In the genomic region with DNA sequence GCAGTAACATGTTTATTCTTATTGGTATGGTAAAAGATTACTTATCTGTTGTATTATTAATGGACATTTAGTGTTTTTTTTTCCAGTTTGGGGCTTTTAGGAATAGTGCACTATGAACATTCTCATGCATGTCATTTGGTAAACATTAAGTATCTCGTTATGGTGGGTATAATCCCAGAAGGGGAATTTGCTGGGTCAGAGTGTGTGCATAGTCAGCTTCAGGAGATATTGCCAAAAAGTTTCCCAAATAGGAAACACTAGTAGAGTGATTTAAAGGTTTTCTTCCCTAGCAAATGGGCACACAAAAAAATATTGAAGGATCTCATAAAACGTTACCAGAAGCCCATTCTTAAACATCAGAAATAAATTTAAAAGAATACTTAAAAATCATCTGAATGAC, we compare ENCODE assay signal across 29 cellular contexts.
"Had no signal": no experiment of that assay in that cellular context is flagged by ENCODE, and none has a peak within 500 bp of the region (broad histone marks: within the 10 kb centered on the region; RNA-seq: fewer than 3 reads in every experiment).

No MANE protein-coding gene starts in this region.

- DNase-seq: activated B cell treated with CpG ODN at 0.5 μM for 24 hours; activated CD4-positive, alpha-beta T cell treated with anti-CD3 and anti-CD28 coated beads for 48 hours; activated CD4-positive, alpha-beta T cell treated with anti-CD3 and anti-CD28 coated beads, Interleukin-2, amount 50 U/mL, for 1 hour; activated CD4-positive, alpha-beta T cell treated with anti-CD3 and anti-CD28 coated beads, Interleukin-2, amount 50 U/mL, for 48 hours; activated CD8-positive, alpha-beta memory T cell treated with anti-CD3 and anti-CD28 coated beads for 24 hours; activated CD8-positive, alpha-beta T cell treated with anti-CD3 and anti-CD28 coated beads for 36 hours; activated effector memory CD4-positive, alpha-beta T cell treated with Interleukin-2 at 50 U/mL for 16 hours; activated gamma-delta T cell treated with Interleukin-2 at 50 U/mL for 16 hours; activated naive CD4-positive, alpha-beta T cell treated with anti-CD3 and anti-CD28 coated beads, Interleukin-2, amount 50 U/mL, for 16 hours; activated naive CD4-positive, alpha-beta T cell treated with Interleukin-2 at 50 U/mL for 16 hours; activated T-cell treated with anti-CD3 and anti-CD28 coated beads, Interleukin-2, amount 50 U/mL, for 4 hours; amniotic stem cell; aorta; body of pancreas; caudate nucleus; cortex of kidney; effector CD4-positive, alpha-beta T cell; effector memory CD8-positive, alpha-beta T cell; esophagus squamous epithelium; foreskin keratinocyte; gastrocnemius medialis; glutamatergic neuron; T-helper 1 cell; T-helper 17 cell; T1000; WERI-Rb-1 had no signal

- H3K4me3 ChIP-seq: body of pancreas, esophagus squamous epithelium, gastrocnemius medialis had no signal

- H3K4me1 ChIP-seq: foreskin keratinocyte, gastrocnemius medialis had no signal

- H3K9me3 ChIP-seq: body of pancreas, esophagus squamous epithelium, gastrocnemius medialis had no signal

- H3K27ac ChIP-seq: body of pancreas, epithelial cell of prostate, esophagus squamous epithelium, foreskin keratinocyte, gastrocnemius medialis, WERI-Rb-1 had no signal

- H3K27me3 ChIP-seq: body of pancreas, esophagus squamous epithelium, foreskin keratinocyte, gastrocnemius medialis had no signal

- H3K36me3 ChIP-seq: esophagus squamous epithelium, gastrocnemius medialis, WERI-Rb-1 had no signal

- ATAC-seq: activated CD4-positive, CD25-positive, alpha-beta regulatory T cell treated with anti-CD3 and anti-CD28 coated beads, Interleukin-2, amount 50 U/mL, for 24 hours; activated CD8-positive, alpha-beta T cell treated with anti-CD3 and anti-CD28 coated beads for 36 hours; activated T-cell treated with anti-CD3 and anti-CD28 coated beads, Interleukin-2, amount 50 U/mL, for 4 hours; activated T-helper 17 cell treated with anti-CD3 and anti-CD28 coated beads, Interleukin-2, amount 50 U/mL, for 72 hours; body of pancreas; effector memory CD8-positive, alpha-beta T cell; gastrocnemius medialis; T-helper 17 cell had no signal
